16 cellular contexts compared by ENCODE assay signal in the genomic region with DNA sequence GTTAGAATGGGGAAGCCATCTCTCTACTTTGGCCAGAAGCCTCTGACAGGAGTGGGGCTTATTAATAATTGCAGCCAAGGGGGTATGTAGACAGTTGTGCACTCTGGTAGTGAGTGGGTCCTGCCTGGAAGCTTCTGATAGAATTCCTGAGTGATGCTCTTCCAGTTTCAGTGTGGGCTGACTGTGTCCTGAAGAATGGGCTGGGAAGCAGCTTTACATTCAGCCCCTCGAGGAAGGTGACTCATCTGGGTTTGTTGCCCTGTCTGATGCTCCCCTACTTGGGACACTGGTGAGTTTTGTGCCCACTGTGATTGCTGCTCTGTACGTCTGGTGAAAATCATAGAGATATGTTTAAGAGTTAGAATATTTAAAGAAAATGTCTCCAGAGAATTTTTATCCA.
DNase-seq lines count a peak whose midpoint lies in the region; TF ChIP-seq lines count a peak whose summit lies in the region.
"Had no signal": no experiment of that assay in that cellular context is flagged by ENCODE, and none has a peak within 500 bp of the region (broad histone marks: within the 10 kb centered on the region; RNA-seq: fewer than 3 reads in every experiment).

No MANE protein-coding gene starts in this region.

- H3K4me2 ChIP-seq in mesenchymal stem cell (ENCODE audit: low read length, poor library complexity, severe bottlenecking) = no peak overlapping the region

- peak; percentile 78 for DNase-seq in EL
- DNase-seq in HT1080 (ENCODE audit: low read depth) = peak; percentile 46
- no peak for DNase-seq in ascending aorta (ENCODE audit: low spot score in 2 of 2)
- peak; percentile 7 for DNase-seq in mesenchymal stem cell
- no peak for DNase-seq in OCI-M1 (lab: John Stamatoyannopoulos, UW)
- DNase-seq in superior temporal gyrus (ENCODE audit: extremely low spot score) = no peak
- DNase-seq in hepatic stellate cell (ENCODE audit: low spot score) = no peak
- DNase-seq in stimulated activated CD4-positive, alpha-beta T cell treated with anti-CD3 and anti-CD28 coated beads, Interleukin-4, amount 100 ng/mL, for 24 hours = no peak
- DNase-seq: BE2C; CD4-positive, alpha-beta memory T cell; MV-4-11; NCI-H1436; NCI-H2029 treated with DMSO at 0.1 percent for 48 hours; NCI-H226; NCI-H526 treated with DMSO at 0.1 percent for 48 hours; SHP77 had no signal

- no peak overlapping the region for H4K8ac ChIP-seq in mesenchymal stem cell (ENCODE audit: low read length)

- H2BK120ac ChIP-seq in mesenchymal stem cell (ENCODE audit: low read depth, low read length) = no peak overlapping the region

- H3K27me3 ChIP-seq in ascending aorta = no peaks in the 10 kb centered on the region
- H3K27me3 ChIP-seq in mesenchymal stem cell (ENCODE audit: control insufficient read depth in 1 of 2, insufficient read depth in 1 of 2, low read length in 2 of 2) = peaks cover 9 to 29% of the 10 kb centered on the region in 2 experiments
- H3K27me3 ChIP-seq: BE2C had no signal

- no peak overlapping the region for H3K9ac ChIP-seq in mesenchymal stem cell (ENCODE audit: low read length)

- H2BK15ac ChIP-seq in mesenchymal stem cell (ENCODE audit: low read depth, poor library complexity, severe bottlenecking) = no peak overlapping the region

- 25% methylated on average over 1 of the region's 2 CpGs for WGBS in mesenchymal stem cell

- H3K14ac ChIP-seq in mesenchymal stem cell (ENCODE audit: low read length in 2 of 2) = no peak overlapping the region

- H2AK5ac ChIP-seq in mesenchymal stem cell (ENCODE audit: low read length, severe bottlenecking) = no peak overlapping the region

- H3K23ac ChIP-seq in mesenchymal stem cell (ENCODE audit: low read length in 2 of 2) = no peak overlapping the region

- no peak overlapping the region for H4K91ac ChIP-seq in mesenchymal stem cell (ENCODE audit: low read length)

- H3K9me3 ChIP-seq in ascending aorta (no peaks in the 10 kb centered on the region), mesenchymal stem cell (ENCODE audit: control insufficient read depth, low read length) (peaks cover 9% of the 10 kb centered on the region)
- H3K9me3 ChIP-seq: BE2C had no signal

- no peak overlapping the region for H3K27ac ChIP-seq in ascending aorta
- no peak overlapping the region for H3K27ac ChIP-seq in mesenchymal stem cell (ENCODE audit: low read length, poor library complexity, severe bottlenecking)

- no peak for TF ChIP-seq CTCF in ascending aorta (IDR thresholded peaks at IDR 0.05)

- H3K36me3 ChIP-seq in ascending aorta (no peaks in the 10 kb centered on the region), mesenchymal stem cell (ENCODE audit: control insufficient read depth in 1 of 2, insufficient read depth in 2 of 2, low read depth in 1 of 2, low read length in 2 of 2) (no peaks in the 10 kb centered on the region)
- H3K36me3 ChIP-seq: BE2C had no signal

- H2AFZ ChIP-seq in mesenchymal stem cell (ENCODE audit: low read depth, low read length) = no peak overlapping the region

- peak overlapping the region; percentile 8 to 40 for H3K4me3 ChIP-seq in ascending aorta
- peak overlapping the region in 1 of 2 experiments; percentile 27 for H3K4me3 ChIP-seq in mesenchymal stem cell (ENCODE audit: insufficient read depth in 1 of 2, low read depth in 1 of 2, low read length in 2 of 2)

- H3K4ac ChIP-seq in mesenchymal stem cell (ENCODE audit: low read depth in 1 of 2, low read length in 2 of 2) = no peak overlapping the region

- H3K79me1 ChIP-seq in mesenchymal stem cell (replicated peaks; ENCODE audit: low read length, poor library complexity, severe bottlenecking) = no peaks in the 10 kb centered on the region

- no peak overlapping the region for H2BK5ac ChIP-seq in mesenchymal stem cell (ENCODE audit: low read depth, low read length, poor library complexity, severe bottlenecking)

- H3K4me1 ChIP-seq in ascending aorta (no peaks in the 10 kb centered on the region), mesenchymal stem cell (ENCODE audit: control insufficient read depth, insufficient read depth, low read depth, low read length) (peaks cover 4% of the 10 kb centered on the region)
- H3K4me1 ChIP-seq: BE2C had no signal

- intact Hi-C loops in ascending aorta (cut with DNase I) = no loop called here

- H2BK12ac ChIP-seq in mesenchymal stem cell (ENCODE audit: low read length in 2 of 2) = no peak overlapping the region

- H3K18ac ChIP-seq in mesenchymal stem cell (ENCODE audit: low read depth in 1 of 2, low read length in 2 of 2) = no peak overlapping the region

Comparison
In these comparisons a context has a peak if more than half of its experiments do, and no peak if none do; other contexts are left out.
1. DNase-seq: peak in EL (single experiment), HT1080 (single experiment) and mesenchymal stem cell (single experiment); none in ascending aorta (0 of 2), OCI-M1 (single experiment), superior temporal gyrus (single experiment), hepatic stellate cell (single experiment) and stimulated activated CD4-positive, alpha-beta T cell treated with anti-CD3 and anti-CD28 coated beads, Interleukin-4, amount 100 ng/mL, for 24 hours (single experiment).